Comparison of ENCODE assay signal across 24 cellular contexts in the genomic region with DNA sequence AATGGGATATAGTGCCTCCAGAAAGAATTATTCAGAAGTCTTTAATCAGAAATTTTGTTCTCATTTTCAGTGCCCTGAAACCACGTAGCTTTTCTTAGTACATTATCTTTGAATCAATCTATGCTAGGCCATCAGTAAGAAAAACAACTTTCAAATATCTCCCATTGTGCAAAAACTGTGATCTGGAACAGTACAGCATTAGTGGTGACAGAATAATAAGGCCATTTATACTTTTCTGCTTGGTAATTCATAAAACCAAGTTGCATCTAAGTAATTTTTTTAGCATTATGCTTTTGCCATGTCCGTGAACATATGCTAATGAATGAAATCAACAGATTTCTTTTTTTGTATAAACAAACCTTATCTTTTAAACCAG. TPM values are rescaled to one million over a fixed set of nuclear protein-coding genes. Genes with fewer than 3 reads are reported as not detected.
DNase-seq lines count a peak whose midpoint lies in the region; ATAC-seq and TF ChIP-seq lines count a peak whose summit lies in the region.
"Had no signal": no experiment of that assay in that cellular context is flagged by ENCODE, and none has a peak within 500 bp of the region (broad histone marks: within the 10 kb centered on the region; RNA-seq: fewer than 3 reads in every experiment).

No MANE protein-coding gene starts in this region.

- TF ChIP-seq CTCF in cardiac muscle cell (IDR thresholded peaks at IDR 0.05; ENCODE audit: low read depth, low read length) (no peak), mammary epithelial cell (conservative IDR thresholded peaks at IDR 0.05 in 1 of 2, IDR thresholded peaks at IDR 0.05 in 1 of 2; ENCODE audit: extremely low read depth in 1 of 2, insufficient read depth in 1 of 2, low read depth in 1 of 2, low read length in 2 of 2) (no peak), neural cell (IDR thresholded peaks at IDR 0.05; ENCODE audit: poor library complexity, severe bottlenecking) (no peak), vagina (IDR thresholded peaks at IDR 0.05) (no peak)

- no peaks in the 10 kb centered on the region for H4K20me1 ChIP-seq in mammary epithelial cell (ENCODE audit: insufficient read depth, low read length)
- no peaks in the 10 kb centered on the region for H4K20me1 ChIP-seq in neural cell (ENCODE audit: insufficient read depth)

- in situ Hi-C loops in mammary epithelial cell (cut with MboI; ENCODE audit: low sequenced_read_pairs in 2 of 2): no loop called here

- H3K9me3 ChIP-seq in cardiac muscle cell (ENCODE audit: low read depth) (no peaks in the 10 kb centered on the region), mammary epithelial cell (replicated peaks; ENCODE audit: insufficient read depth, low read length) (no peaks in the 10 kb centered on the region), neural cell (ENCODE audit: low read length) (no peaks in the 10 kb centered on the region), vagina (no peaks in the 10 kb centered on the region)

- TF ChIP-seq EP300 in neural cell (conservative IDR thresholded peaks at IDR 0.05; ENCODE audit: poor library complexity, severe bottlenecking): no peak

- H3K9ac ChIP-seq in mammary epithelial cell (ENCODE audit: insufficient read depth, low read length) (no peak overlapping the region), neural cell (ENCODE audit: low read length) (no peak overlapping the region)
- H3K9ac ChIP-seq: KMS-11 had no signal

- no peaks in the 10 kb centered on the region for H3F3A ChIP-seq in neural cell (ENCODE audit: insufficient read depth, low read length, poor library complexity, severe bottlenecking)

- intact Hi-C loops in Right ventricle myocardium inferior (cut with DNase I): no loop called here
- intact Hi-C loops in mammary epithelial cell (cut with micrococcal nuclease): no loop called here
- intact Hi-C loops in vagina (cut with DNase I): no loop called here

- H3K79me2 ChIP-seq in mammary epithelial cell (ENCODE audit: insufficient read depth, low read length) (no peaks in the 10 kb centered on the region), neural cell (replicated peaks; ENCODE audit: insufficient read depth, low read length) (no peaks in the 10 kb centered on the region)

- no peak for TF ChIP-seq POLR2A in vagina (IDR thresholded peaks at IDR 0.05)

- no peak for ATAC-seq in Right ventricle myocardium inferior
- ATAC-seq: GM23338 had no signal

- dilution Hi-C loops in mammary epithelial cell (cut with HindIII; ENCODE audit: low sequenced_read_pairs): no loop called here

- H3K4me3 ChIP-seq in cardiac muscle cell (no peak overlapping the region), mammary epithelial cell (replicated peaks in 1 of 3; ENCODE audit: insufficient read depth in 1 of 3, low read depth in 2 of 3, low read length in 3 of 3) (no peak overlapping the region), neural cell (ENCODE audit: low read length) (no peak overlapping the region), vagina (no peak overlapping the region)
- H3K4me3 ChIP-seq: GM23338 had no signal

- H3K4me2 ChIP-seq in mammary epithelial cell (ENCODE audit: insufficient read depth, low read depth, low read length) (no peak overlapping the region), neural cell (ENCODE audit: low read length) (no peak overlapping the region)
- H3K4me2 ChIP-seq: GM23338, KMS-11 had no signal

- no TSS peak for BruUV-seq in mammary epithelial cell (replicated peaks; lab: Mats Ljungman, UMichigan)

- no peaks in the 10 kb centered on the region for H3K36me3 ChIP-seq in cardiac muscle cell
- H3K36me3 ChIP-seq in mammary epithelial cell (ENCODE audit: insufficient read depth, low read length): no peaks in the 10 kb centered on the region
- H3K36me3 ChIP-seq in neural cell (ENCODE audit: insufficient read depth, low read length): no peaks in the 10 kb centered on the region
- H3K36me3 ChIP-seq in vagina: no peaks in the 10 kb centered on the region

- TF ChIP-seq RAD21 in neural cell (conservative IDR thresholded peaks at IDR 0.05): no peak

- H3K27ac ChIP-seq in cardiac muscle cell (peak overlapping the region; percentile 20), mammary epithelial cell (ENCODE audit: insufficient read depth, low read depth, low read length) (no peak overlapping the region), neural cell (ENCODE audit: low read length) (peak overlapping the region; percentile 13), vagina (peak overlapping the region; percentile 50)
- H3K27ac ChIP-seq: C4-2B, KMS-11 had no signal

- DNase-seq in cardiac muscle cell (ENCODE audit: low read depth in 1 of 2, low spot score in 1 of 2) (no peak), Right ventricle myocardium inferior (ENCODE audit: missing footprints) (no peak), mammary epithelial cell (no peak), vagina (ENCODE audit: extremely low spot score in 2 of 2) (no peak), NCI-H446 (lab: John Stamatoyannopoulos, UW) (no peak), activated gamma-delta T cell treated with Interleukin-2 at 50 U/mL for 16 hours (no peak)
- DNase-seq: AML-193; Calu3; CD8-positive, alpha-beta memory T cell; GDM1; HCEC 1CT; NCI-H1105 treated with DMSO at 0.1 percent for 48 hours; NCI-H2081; NCI-H2171; NCI-H345; NCI-H524 treated with DMSO at 0.1 percent for 48 hours; NCI-H82; SHP77 had no signal

- H3K4me1 ChIP-seq in cardiac muscle cell (ENCODE audit: low read depth): peaks cover 38% of the 10 kb centered on the region
- H3K4me1 ChIP-seq in mammary epithelial cell (ENCODE audit: insufficient read depth, low read length): no peaks in the 10 kb centered on the region
- H3K4me1 ChIP-seq in vagina: no peaks in the 10 kb centered on the region

- H2AFZ ChIP-seq in mammary epithelial cell (ENCODE audit: low read depth, low read length) (peak overlapping the region; percentile 55), neural cell (ENCODE audit: low read depth, low read length) (no peak overlapping the region)
- H2AFZ ChIP-seq: GM23338 had no signal

- CTCF ChIA-PET in mammary epithelial cell (lab: Charles Lee; ENCODE audit: low non-redundant PET): no interaction called here

- WGBS in mammary epithelial cell (ENCODE audit: low coverage, missing lambda C conversion rate): 9% methylated on average over 2 of the region's 2 CpGs

- H3K27me3 ChIP-seq in cardiac muscle cell (no peaks in the 10 kb centered on the region), mammary epithelial cell (ENCODE audit: insufficient read depth, low read length) (no peaks in the 10 kb centered on the region), neural cell (ENCODE audit: insufficient read depth, low read depth, low read length) (no peaks in the 10 kb centered on the region), vagina (no peaks in the 10 kb centered on the region)

- H3K9me2 ChIP-seq in neural cell (ENCODE audit: insufficient read depth, low read length): no peaks in the 10 kb centered on the region

TF ChIP-seq in neural cell, 6 proteins besides CTCF, POLR2A, EP300 and RAD21:
- TF ChIP-seq EZH2 (IDR thresholded peaks at IDR 0.05; ENCODE audit: borderline replicate concordance, insufficient read depth, low read length, poor library complexity, severe bottlenecking): no peak
- no peak for TF ChIP-seq SMC3 (conservative IDR thresholded peaks at IDR 0.05; ENCODE audit: poor library complexity)
- TF ChIP-seq, protein P1, sequence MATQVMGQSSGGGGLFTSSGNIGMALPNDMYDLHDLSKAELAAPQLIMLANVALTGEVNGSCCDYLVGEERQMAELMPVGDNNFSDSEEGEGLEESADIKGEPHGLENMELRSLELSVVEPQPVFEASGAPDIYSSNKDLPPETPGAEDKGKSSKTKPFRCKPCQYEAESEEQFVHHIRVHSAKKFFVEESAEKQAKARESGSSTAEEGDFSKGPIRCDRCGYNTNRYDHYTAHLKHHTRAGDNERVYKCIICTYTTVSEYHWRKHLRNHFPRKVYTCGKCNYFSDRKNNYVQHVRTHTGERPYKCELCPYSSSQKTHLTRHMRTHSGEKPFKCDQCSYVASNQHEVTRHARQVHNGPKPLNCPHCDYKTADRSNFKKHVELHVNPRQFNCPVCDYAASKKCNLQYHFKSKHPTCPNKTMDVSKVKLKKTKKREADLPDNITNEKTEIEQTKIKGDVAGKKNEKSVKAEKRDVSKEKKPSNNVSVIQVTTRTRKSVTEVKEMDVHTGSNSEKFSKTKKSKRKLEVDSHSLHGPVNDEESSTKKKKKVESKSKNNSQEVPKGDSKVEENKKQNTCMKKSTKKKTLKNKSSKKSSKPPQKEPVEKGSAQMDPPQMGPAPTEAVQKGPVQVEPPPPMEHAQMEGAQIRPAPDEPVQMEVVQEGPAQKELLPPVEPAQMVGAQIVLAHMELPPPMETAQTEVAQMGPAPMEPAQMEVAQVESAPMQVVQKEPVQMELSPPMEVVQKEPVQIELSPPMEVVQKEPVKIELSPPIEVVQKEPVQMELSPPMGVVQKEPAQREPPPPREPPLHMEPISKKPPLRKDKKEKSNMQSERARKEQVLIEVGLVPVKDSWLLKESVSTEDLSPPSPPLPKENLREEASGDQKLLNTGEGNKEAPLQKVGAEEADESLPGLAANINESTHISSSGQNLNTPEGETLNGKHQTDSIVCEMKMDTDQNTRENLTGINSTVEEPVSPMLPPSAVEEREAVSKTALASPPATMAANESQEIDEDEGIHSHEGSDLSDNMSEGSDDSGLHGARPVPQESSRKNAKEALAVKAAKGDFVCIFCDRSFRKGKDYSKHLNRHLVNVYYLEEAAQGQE (IDR thresholded peaks at IDR 0.05; ENCODE audit: borderline replicate concordance): no peak
- TF ChIP-seq MXI1 (conservative IDR thresholded peaks at IDR 0.05; ENCODE audit: poor library complexity, severe bottlenecking): no peak
- TF ChIP-seq POLR2AphosphoS5 (IDR thresholded peaks at IDR 0.05): no peak
- TF ChIP-seq TAF1 (IDR thresholded peaks at IDR 0.05; ENCODE audit: low read depth): no peak
TF ChIP-seq in neural cell: peak in this region for 0.

RNA-seq across cellular contexts. Expression of a gene that starts 35.4 kb away (rescaled TPM):
- total RNA-seq in cardiac muscle cell: 0.74 and 1.3 TPM in 2 replicates
- polyA plus RNA-seq in cardiac muscle cell: 10.6 and 11.8 TPM in 2 replicates
- 2.6 TPM for total RNA-seq in Right ventricle myocardium inferior
- 1 to 10 TPM; 3.2 to 8.9 TPM for total RNA-seq in mammary epithelial cell
- polyA plus RNA-seq in mammary epithelial cell: 7.1 TPM
- polyA minus RNA-seq in mammary epithelial cell: not detected
- polyA plus RNA-seq in neural cell: 3.4 and 3.6 TPM in 2 replicates
- 14.1 and 18.4 TPM in 2 replicates for polyA minus RNA-seq in neural cell
- 13.5 TPM for total RNA-seq in vagina
- total RNA-seq: A172; Calu3; CD8-positive, alpha-beta memory T cell; Daoy had no signal
- polyA plus RNA-seq: CD8-positive, alpha-beta memory T cell had no signal
